In genomic region chr1:156119503-156120209, GRCh38 we compare ENCODE assay signal across 1 cellular context.
TF ChIP-seq lines count a peak whose summit lies in the region.

No MANE protein-coding gene starts in this region.

TF ChIP-seq in H1, 55 proteins besides CTCF, POLR2A, EP300 and RAD21:
- TF ChIP-seq FOSL1 (IDR thresholded peaks at IDR 0.05; ENCODE audit: insufficient read depth, low read depth, low read length) (no peak), SIX5 (IDR thresholded peaks at IDR 0.05; ENCODE audit: low read depth, low read length) (no peak), NANOG (IDR thresholded peaks at IDR 0.05; ENCODE audit: insufficient read depth, low read depth, low read length, poor library complexity, severe bottlenecking) (no peak), TEAD4 (IDR thresholded peaks at IDR 0.05; ENCODE audit: low read depth, low read length) (no peak), SIRT6 (IDR thresholded peaks at IDR 0.05; ENCODE audit: low read length) (no peak), SUZ12 (IDR thresholded peaks at IDR 0.05; ENCODE audit: low read length) (no peak), BRCA1 (IDR thresholded peaks at IDR 0.05; ENCODE audit: low read depth, low read length) (no peak), ASH2L (IDR thresholded peaks at IDR 0.05; ENCODE audit: low read length) (no peak)
TF ChIP-seq in H1: peak in this region for 0.
